ENCODE assay signal across 21 cellular contexts in genomic region chr1:221908573-221908972, GRCh38.
"Had no signal": no experiment of that assay in that cellular context is flagged by ENCODE, and none has a peak within 500 bp of the region (broad histone marks: within the 10 kb centered on the region; RNA-seq: fewer than 3 reads in every experiment).

No MANE protein-coding gene starts in this region.

- H3K9me3 ChIP-seq: ascending aorta, mucosa of descending colon, suprapubic skin, transverse colon, vagina had no signal

- DNase-seq: activated CD4-positive, alpha-beta T cell treated with anti-CD3 and anti-CD28 coated beads for 1 hour; activated CD4-positive, alpha-beta T cell treated with anti-CD3 and anti-CD28 coated beads, Interleukin-2, amount 50 U/mL, for 48 hours; activated gamma-delta T cell; foreskin melanocyte; glutamatergic neuron; hippocampal formation; left cardiac atrium; mesenchymal stem cell; mucosa of descending colon; naive B cell; stimulated activated CD4-positive, alpha-beta T cell treated with anti-CD3 and anti-CD28 coated beads, Interleukin-4, amount 100 ng/mL, for 1 hour; stimulated activated naive CD8-positive, alpha-beta T cell treated with anti-CD3 and anti-CD28 coated beads, Interleukin-15, amount 100 ng/mL, for 72 hours; transverse colon; WERI-Rb-1 had no signal

- H3K36me3 ChIP-seq: ascending aorta, suprapubic skin, transverse colon, vagina, WERI-Rb-1 had no signal

- H3K27me3 ChIP-seq: ascending aorta, suprapubic skin, transverse colon, vagina had no signal

- FAIRE-seq: islet of Langerhans had no signal

- ATAC-seq: left cardiac atrium; mucosa of descending colon; sciatic nerve; stimulated activated naive CD8-positive, alpha-beta T cell treated with anti-CD3 and anti-CD28 coated beads, Interleukin-15, amount 100 ng/mL, for 72 hours had no signal

- H3K4me2 ChIP-seq: smooth muscle cell had no signal

- H3K4me1 ChIP-seq: ascending aorta, suprapubic skin, transverse colon, vagina had no signal

- H3K4me3 ChIP-seq: ascending aorta, coronary artery, mucosa of descending colon, smooth muscle cell, suprapubic skin, transverse colon, vagina had no signal

- H3K27ac ChIP-seq: ascending aorta, coronary artery, suprapubic skin, transverse colon, vagina, WERI-Rb-1 had no signal
